1 cellular context compared by ENCODE assay signal in the genomic region with DNA sequence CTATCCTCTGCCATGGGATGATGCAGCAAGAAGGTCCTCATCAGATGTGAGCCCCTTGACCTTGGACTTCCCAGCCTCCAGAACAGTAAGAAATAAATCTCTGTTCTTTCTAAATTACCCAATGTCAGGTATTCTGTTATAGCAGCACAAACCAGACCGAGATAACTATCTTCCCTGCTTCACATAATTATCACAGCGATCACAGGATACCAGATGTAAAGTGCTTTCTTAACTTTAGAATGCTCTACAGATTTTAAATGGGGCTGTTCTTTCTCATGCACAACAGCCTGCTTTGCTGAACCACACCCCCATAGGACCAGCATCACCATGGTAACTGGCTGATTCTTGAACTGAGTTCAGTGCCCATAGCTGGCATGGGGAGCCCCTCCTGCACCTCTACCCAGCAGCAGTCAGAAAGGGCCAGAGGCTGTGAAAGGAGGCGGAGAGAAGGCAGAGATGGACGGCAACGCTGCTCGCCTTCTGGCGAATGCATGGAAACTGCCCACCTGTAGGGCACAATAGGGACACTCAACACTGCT.
TF ChIP-seq lines count a peak whose summit lies in the region.

No MANE protein-coding gene starts in this region.

TF ChIP-seq in GM12878, 131 proteins besides CTCF, POLR2A, EP300 and RAD21:
- TF ChIP-seq BMI1 (IDR thresholded peaks at IDR 0.05; ENCODE audit: borderline replicate concordance) (peak; percentile 77), PML (IDR thresholded peaks at IDR 0.05; ENCODE audit: low read length) (0 out of 2 replicates have a peak, but pooled peaks have one; percentile 20), POU2F2 (IDR thresholded peaks at IDR 0.05; ENCODE audit: borderline replicate concordance, low read depth, low read length) (0 out of 3 replicates have a peak, but pooled peaks have one; percentile 0), PAX8 (IDR thresholded peaks at IDR 0.05) (no peak)
